ENCODE assay signal across 28 cellular contexts in the genomic region with DNA sequence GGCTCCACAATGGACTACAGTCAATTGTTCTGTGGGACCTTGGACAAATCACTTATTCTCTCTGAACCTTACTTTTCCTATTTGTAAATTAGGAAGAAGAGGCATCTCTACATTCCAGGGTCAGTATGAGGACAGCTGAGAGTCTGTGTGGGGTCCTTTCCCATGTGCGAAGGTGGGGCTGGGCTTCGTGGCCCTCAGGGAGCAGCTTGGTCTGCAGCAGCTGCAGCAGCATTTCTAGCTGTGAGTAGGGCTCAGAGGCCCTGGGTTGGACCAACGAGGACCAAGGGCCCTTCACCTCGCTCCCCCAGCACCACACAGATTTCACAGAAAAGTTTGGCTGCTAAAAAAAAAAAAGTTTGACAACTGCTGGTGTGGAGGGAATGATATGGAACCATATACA.
"Had no signal": no experiment of that assay in that cellular context is flagged by ENCODE, and none has a peak within 500 bp of the region (broad histone marks: within the 10 kb centered on the region; RNA-seq: fewer than 3 reads in every experiment).

No MANE protein-coding gene starts in this region.

- H3K27ac Mint-ChIP-seq: activated B cell treated with CpG ODN at 0.5 μM for 24 hours; activated CD4-positive, alpha-beta T cell treated with anti-CD3 and anti-CD28 coated beads, Interleukin-2, amount 10 ng/mL, durations not matched to agents 24 days and 14 days; activated T-helper 2 cell treated with anti-CD3 and anti-CD28 coated beads, Interferon-gamma antibody, Interleukin-2, Interleukin-4, amounts not matched to agents 10 μg/mL and 5 μg/mL and 100 μg/mL, durations not matched to agents 14 hours and 24 hours and 36 hours had no signal

- DNase-seq: activated B cell treated with CpG ODN at 0.5 μM for 24 hours; activated CD4-positive, alpha-beta T cell treated with anti-CD3 and anti-CD28 coated beads for 1 hour; activated CD4-positive, alpha-beta T cell treated with anti-CD3 and anti-CD28 coated beads, Interleukin-2, amount 10 ng/mL, durations not matched to agents 24 days and 14 days; activated CD4-positive, alpha-beta T cell treated with anti-CD3 and anti-CD28 coated beads, Interleukin-2, amount 50 U/mL, for 48 hours; activated CD8-positive, alpha-beta memory T cell treated with anti-CD3 and anti-CD28 coated beads for 24 hours; activated gamma-delta T cell treated with Interleukin-2 at 50 U/mL for 16 hours; activated naive CD4-positive, alpha-beta T cell treated with anti-CD3 and anti-CD28 coated beads, Interleukin-2, amount 50 U/mL, for 16 hours; activated T-cell treated with anti-CD3 and anti-CD28 coated beads for 4 hours; activated T-cell treated with anti-CD3 and anti-CD28 coated beads, Interleukin-2, amount 50 U/mL, for 48 hours; amniotic stem cell; Karpas-422; MM.1S; NCI-H1105; NCI-H1436; NCI-H1694 treated with DMSO at 0.1 percent for 48 hours; NCI-H2029 treated with DMSO at 0.1 percent for 48 hours; NCI-H345; NCI-H510A; NCI-H526 treated with DMSO at 0.1 percent for 48 hours; NCI-H82; SHP77 treated with DMSO at 0.1 percent for 48 hours; T-helper 17 cell; T-helper 9 cell had no signal

- H3K4me3 Mint-ChIP-seq: activated B cell treated with CpG ODN at 0.5 μM for 24 hours; activated CD4-positive, alpha-beta T cell treated with anti-CD3 and anti-CD28 coated beads, Interleukin-2, amount 10 ng/mL, durations not matched to agents 24 days and 14 days; brain; T-helper 17 cell had no signal

- FAIRE-seq: astrocyte, K562 had no signal

- H3K27me3 Mint-ChIP-seq: activated B cell treated with CpG ODN at 0.5 μM for 24 hours; activated CD4-positive, alpha-beta T cell treated with anti-CD3 and anti-CD28 coated beads, Interleukin-2, amount 10 ng/mL, durations not matched to agents 24 days and 14 days; brain; T-helper 17 cell had no signal

- H3K4me1 Mint-ChIP-seq: activated B cell treated with CpG ODN at 0.5 μM for 24 hours had no signal

- ATAC-seq: K562, Panc1, T-helper 17 cell had no signal

- H3K4me3 ChIP-seq: K562 had no signal

- H3K9me3 Mint-ChIP-seq: activated B cell treated with CpG ODN at 0.5 μM for 24 hours; activated CD4-positive, alpha-beta T cell treated with anti-CD3 and anti-CD28 coated beads, Interleukin-2, amount 10 ng/mL, durations not matched to agents 24 days and 14 days; activated T-helper 2 cell treated with anti-CD3 and anti-CD28 coated beads, Interferon-gamma antibody, Interleukin-2, Interleukin-4, amounts not matched to agents 10 μg/mL and 5 μg/mL and 100 μg/mL, durations not matched to agents 14 hours and 24 hours and 36 hours; brain had no signal
